ENCODE assay signal across 25 cellular contexts in the genomic region with DNA sequence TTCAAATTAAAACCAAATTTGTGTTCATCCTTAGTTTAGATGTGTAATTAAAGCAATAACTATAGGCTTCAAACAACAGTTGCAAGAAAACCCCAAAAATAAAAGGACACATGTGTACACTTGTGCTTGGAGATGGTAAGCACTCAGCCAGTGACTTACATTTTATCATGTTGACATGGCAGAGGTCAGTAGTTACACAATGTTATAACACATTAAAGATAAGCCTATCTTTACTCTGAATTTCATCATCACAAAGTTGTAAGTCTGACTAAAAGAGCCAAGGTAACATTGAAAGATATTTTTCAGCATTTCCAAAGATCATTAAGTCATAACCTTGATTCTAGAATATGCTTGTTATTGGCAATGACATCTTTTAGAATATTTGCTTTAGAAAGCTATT.
"Had no signal": no experiment of that assay in that cellular context is flagged by ENCODE, and none has a peak within 500 bp of the region (broad histone marks: within the 10 kb centered on the region; RNA-seq: fewer than 3 reads in every experiment).

No MANE protein-coding gene starts in this region.

- H3K27me3 ChIP-seq: brain microvascular endothelial cell, cardiac muscle cell had no signal

- H3K27ac ChIP-seq: brain microvascular endothelial cell, cardiac muscle cell, RWPE1 had no signal

- DNase-seq: activated B cell treated with CpG ODN at 0.5 μM for 24 hours; activated CD4-positive, alpha-beta T cell treated with anti-CD3 and anti-CD28 coated beads for 1 hour; activated CD4-positive, alpha-beta T cell treated with anti-CD3 and anti-CD28 coated beads, Interleukin-2, amount 10 ng/mL, durations not matched to agents 24 days and 14 days; activated CD4-positive, alpha-beta T cell treated with anti-CD3 and anti-CD28 coated beads, Interleukin-2, amount 50 U/mL, for 48 hours; activated CD8-positive, alpha-beta memory T cell treated with anti-CD3 and anti-CD28 coated beads, Interleukin-2, amount 10 ng/mL, durations not matched to agents 7 days and 5 days; activated effector memory CD4-positive, alpha-beta T cell treated with Interleukin-2 at 50 U/mL for 16 hours; activated naive CD4-positive, alpha-beta T cell treated with Interleukin-2 at 50 U/mL for 16 hours; activated naive CD8-positive, alpha-beta T cell treated with anti-CD3 and anti-CD28 coated beads, Interleukin-2, amount 50 U/mL, for 24 hours; activated T-cell treated with anti-CD3 and anti-CD28 coated beads, Interleukin-2, amount 50 U/mL, for 24 hours; amygdala; brain microvascular endothelial cell; Kasumi-1; NCI-H1048; NCI-H1417; NCI-H1930; NCI-H2171; NCI-H2227 treated with DMSO at 0.1 percent for 48 hours; NCI-H526; NCI-H774; SHP77; T-helper 9 cell had no signal

- H3K4me3 ChIP-seq: cardiac muscle cell had no signal

- H3K36me3 ChIP-seq: brain microvascular endothelial cell, cardiac muscle cell had no signal

- ATAC-seq: activated CD8-positive, alpha-beta memory T cell treated with anti-CD3 and anti-CD28 coated beads, Interleukin-2, amount 10 ng/mL, durations not matched to agents 7 days and 5 days; activated naive CD4-positive, alpha-beta T cell treated with anti-CD3 and anti-CD28 coated beads, Interleukin-2, amount 50 U/mL, for 72 hours; activated naive CD8-positive, alpha-beta T cell treated with anti-CD3 and anti-CD28 coated beads, Interleukin-2, amount 50 U/mL, for 24 hours; Panc1 had no signal
